Comparison of ENCODE assay signal across 20 cellular contexts in the genomic region with DNA sequence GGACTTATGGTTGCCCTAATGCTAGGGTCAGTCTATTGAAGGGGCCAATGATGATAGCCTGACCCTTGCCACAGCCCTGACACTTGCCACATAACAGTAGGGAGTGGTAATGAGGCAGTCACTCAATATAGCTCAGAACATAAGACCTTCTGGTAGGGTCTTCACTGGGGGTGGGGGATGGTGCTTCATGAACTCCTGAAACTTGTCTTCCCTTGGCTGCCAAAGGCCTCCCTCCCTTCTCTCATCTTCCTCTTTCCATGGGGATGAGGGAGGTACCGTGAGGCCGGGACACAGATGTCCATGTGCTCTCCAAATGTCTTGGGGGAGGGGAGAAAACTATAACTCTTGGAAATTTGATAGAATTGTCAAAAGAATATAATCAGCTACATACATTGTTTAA. TPM values are rescaled to one million over a fixed set of nuclear protein-coding genes. Genes with fewer than 3 reads are reported as not detected.
"Had no signal": no experiment of that assay in that cellular context is flagged by ENCODE, and none has a peak within 500 bp of the region (broad histone marks: within the 10 kb centered on the region; RNA-seq: fewer than 3 reads in every experiment).

No MANE protein-coding gene starts in this region.

- H3K4me1 ChIP-seq: left lung, psoas muscle, right atrium auricular region had no signal

- H3K27ac ChIP-seq: left lung, ovary, psoas muscle, right atrium auricular region, thyroid gland had no signal

- H3K4me1 Mint-ChIP-seq: activated naive CD8-positive, alpha-beta T cell treated with anti-CD3 and anti-CD28 coated beads for 36 hours; natural killer cell; WTC11 had no signal

- DNase-seq: activated CD4-positive, alpha-beta T cell treated with anti-CD3 and anti-CD28 coated beads, Interleukin-2, amount 50 U/mL, for 4 hours; activated CD8-positive, alpha-beta memory T cell treated with anti-CD3 and anti-CD28 coated beads, Interleukin-2, amount 50 U/mL, for 48 hours; activated naive CD4-positive, alpha-beta T cell treated with Interleukin-2 at 50 U/mL for 16 hours; activated naive CD8-positive, alpha-beta T cell treated with anti-CD3 and anti-CD28 coated beads for 36 hours; activated T-cell treated with anti-CD3 and anti-CD28 coated beads, Interleukin-2, amount 50 U/mL, for 48 hours; cortex of kidney; left lung; natural killer cell; ovary; psoas muscle; stimulated activated CD4-positive, alpha-beta T cell treated with anti-CD3 and anti-CD28 coated beads, Interleukin-12 subunit alpha, Interleukin-12 subunit beta, amount 100 ng/mL, for 4 hours; stimulated activated CD4-positive, alpha-beta T cell treated with anti-CD3 and anti-CD28 coated beads, Interleukin-4, amount 100 ng/mL, for 4 hours; stimulated activated naive CD8-positive, alpha-beta T cell treated with anti-CD3 and anti-CD28 coated beads, Interleukin-15, Interleukin-2, amounts not matched to agents 100 U/mL and 50 U/mL, for 24 hours; T-helper 1 cell had no signal

- H3K9me3 ChIP-seq: left lung, ovary, psoas muscle, right atrium auricular region, thyroid gland had no signal

- ATAC-seq: natural killer cell; psoas muscle; stimulated activated naive CD8-positive, alpha-beta T cell treated with anti-CD3 and anti-CD28 coated beads, Interleukin-15, Interleukin-2, amounts not matched to agents 100 U/mL and 50 U/mL, for 24 hours; WTC11 had no signal

- H3K4me3 Mint-ChIP-seq: activated naive CD8-positive, alpha-beta T cell treated with anti-CD3 and anti-CD28 coated beads for 36 hours; mesothelial cell of epicardium; natural killer cell; WTC11 had no signal

- H3K4me3 ChIP-seq: left lung, lung, ovary, psoas muscle, right atrium auricular region, thyroid gland had no signal

- H3K36me3 ChIP-seq: left lung, ovary, right atrium auricular region, thyroid gland had no signal

- H3K9me3 Mint-ChIP-seq: mesothelial cell of epicardium, natural killer cell, WTC11 had no signal

- H3K27ac Mint-ChIP-seq: activated naive CD8-positive, alpha-beta T cell treated with anti-CD3 and anti-CD28 coated beads for 36 hours; natural killer cell; WTC11 had no signal

- H3K36me3 Mint-ChIP-seq: activated naive CD8-positive, alpha-beta T cell treated with anti-CD3 and anti-CD28 coated beads for 36 hours; mesothelial cell of epicardium; natural killer cell; WTC11 had no signal

- H3K27me3 ChIP-seq: left lung, ovary, right atrium auricular region, thyroid gland had no signal

RNA-seq across cellular contexts. Expression of a gene that starts 21.1 kb away (rescaled TPM):
- total RNA-seq: activated CD8-positive, alpha-beta memory T cell treated with anti-CD3 and anti-CD28 coated beads for 36 hours; activated naive CD8-positive, alpha-beta T cell treated with anti-CD3 and anti-CD28 coated beads for 36 hours; natural killer cell had no signal
